ENCODE assay signal across 7 cellular contexts in the genomic region with DNA sequence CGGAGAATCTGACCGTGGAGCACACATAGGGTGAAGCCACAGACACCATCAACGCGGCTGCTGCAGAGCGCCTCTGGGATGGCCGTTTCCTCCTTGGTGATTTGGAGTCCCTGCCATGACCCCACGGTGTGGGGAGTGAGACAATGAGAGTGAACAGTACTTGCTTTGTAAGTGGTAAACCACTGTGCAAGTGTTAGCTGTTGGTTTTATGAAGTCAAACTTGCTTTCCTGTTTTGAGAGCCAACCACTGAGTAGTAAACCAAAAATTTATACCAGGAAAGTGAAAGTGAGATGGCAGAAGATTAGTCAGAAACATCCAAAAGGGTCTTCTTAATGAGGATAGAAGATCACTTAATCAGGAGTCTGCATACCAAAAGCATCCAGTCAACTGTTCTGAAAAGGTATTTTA.
DNase-seq lines count a peak whose midpoint lies in the region; ATAC-seq and TF ChIP-seq lines count a peak whose summit lies in the region.

No MANE protein-coding gene starts in this region.

- no peak overlapping the region for H3K4me2 ChIP-seq in IMR-90 (ENCODE audit: low read depth, low read length)

- TF ChIP-seq RAD21 in IMR-90 (IDR thresholded peaks at IDR 0.05; ENCODE audit: low read length) = no peak

- H3K36me3 ChIP-seq in IMR-90 (ENCODE audit: control insufficient read depth, insufficient read depth, low read length) = no peaks in the 10 kb centered on the region

- H3K9ac ChIP-seq in IMR-90 (ENCODE audit: low read depth, low read length) = no peak overlapping the region

- peak overlapping the region; percentile 19 for H2AK9ac ChIP-seq in IMR-90 (replicated peaks; ENCODE audit: low read depth, low read length, poor library complexity)

- peak overlapping the region; percentile 42; the same call in 1 of the 2 replicates for H3K14ac ChIP-seq in IMR-90 (replicated peaks; ENCODE audit: low read depth, low read length)

- WGBS in IMR-90 (ENCODE audit: extremely low coverage in 2 of 2, insufficient read length in 1 of 2), 2 experiments = no CpG with 5 or more reads among the region's 7 CpGs

- H4K20me1 ChIP-seq in IMR-90 (ENCODE audit: insufficient read depth, low read length) = no peaks in the 10 kb centered on the region

- H2BK5ac ChIP-seq in IMR-90 (ENCODE audit: low read depth, low read length, poor library complexity, severe bottlenecking) = no peak overlapping the region

- H3K23ac ChIP-seq in IMR-90 (ENCODE audit: low read depth, low read length) = no peak overlapping the region

- H2AK5ac ChIP-seq in IMR-90 (ENCODE audit: low read depth, low read length) = peak overlapping the region; percentile 10; the same call in 1 of the 2 replicates

- no peaks in the 10 kb centered on the region for H3K9me3 ChIP-seq in IMR-90 (ENCODE audit: control insufficient read depth, insufficient read depth, low read length)

- POLR2A ChIA-PET in IMR-90 (lab: Charles Lee; ENCODE audit: unreplicated experiment) = no interaction called here

- H3K4me1 ChIP-seq in IMR-90 (ENCODE audit: control insufficient read depth, insufficient read depth, low read length) = peaks cover 16% of the 10 kb centered on the region

- no peak overlapping the region; the same call in 1 of the 2 replicates for H2BK20ac ChIP-seq in IMR-90 (ENCODE audit: low read depth, low read length)

- peaks cover 18% of the 10 kb centered on the region for H3K9me1 ChIP-seq in IMR-90 (ENCODE audit: insufficient read depth, low read length)

- intact Hi-C loops in IMR-90 (cut with micrococcal nuclease) = no loop called here

- H3K27ac Mint-ChIP-seq in activated naive CD4-positive, alpha-beta T cell treated with anti-CD3 and anti-CD28 coated beads, Interleukin-2, amount 50 U/mL, for 72 hours = peak overlapping the region; percentile 26 to 68

- H4K5ac ChIP-seq in IMR-90 (ENCODE audit: low read depth, low read length) = no peak overlapping the region

- H4K8ac ChIP-seq in IMR-90 (ENCODE audit: low read depth in 2 of 2, low read length in 2 of 2) = no peak overlapping the region

- H3K9me3 Mint-ChIP-seq in activated naive CD4-positive, alpha-beta T cell treated with anti-CD3 and anti-CD28 coated beads, Interleukin-2, amount 50 U/mL, for 72 hours = no peaks in the 10 kb centered on the region

- peak overlapping the region; percentile 34 for H2AFZ ChIP-seq in IMR-90 (replicated peaks; ENCODE audit: low read length, poor library complexity)

- peak overlapping the region; percentile 31; the same call in 1 of the 2 replicates for H2BK120ac ChIP-seq in IMR-90 (ENCODE audit: low read depth, low read length)

- no peaks in the 10 kb centered on the region for H3K79me1 ChIP-seq in IMR-90 (ENCODE audit: low read depth in 1 of 2, low read length in 2 of 2)

- H4K91ac ChIP-seq in IMR-90 (ENCODE audit: insufficient read depth, low read depth, low read length) = no peak overlapping the region; the same call in 1 of the 2 replicates

- in situ Hi-C loops in IMR-90 (cut with MboI; ENCODE audit: low sequenced_read_pairs) = no loop called here

- no peak overlapping the region for H2BK15ac ChIP-seq in IMR-90 (ENCODE audit: low read depth, low read length)

- DNase-seq in IMR-90 (peak; percentile 37), GM19238 (ENCODE audit: insufficient read length, low spot score) (no peak)
- peak in 1 of 2 donors; percentile 44 for DNase-seq in activated naive CD4-positive, alpha-beta T cell treated with anti-CD3 and anti-CD28 coated beads, Interleukin-2, amount 50 U/mL, for 72 hours (ENCODE audit: low spot score in 2 of 2)
- peak; percentile 8 to 21 for DNase-seq in stimulated activated CD4-positive, alpha-beta T cell treated with anti-CD3 and anti-CD28 coated beads, Interleukin-15, amount 100 ng/mL, for 48 hours (ENCODE audit: low read depth in 2 of 2)

- TF ChIP-seq POLR2A in IMR-90 (IDR thresholded peaks at IDR 0.05; ENCODE audit: low read depth, low read length) = no peak

- dilution Hi-C loops in IMR-90 (cut with HindIII; ENCODE audit: low sequenced_read_pairs, unreplicated experiment) = no loop called here

- CTCF ChIA-PET in IMR-90 (lab: Yijun Ruan, JAX) = no interaction called here

- ATAC-seq in GM19463 (IDR thresholded peaks at IDR 0.05; ENCODE audit: unreplicated experiment) (peak; percentile 70), IMR-90 (ENCODE audit: low read depth) (no peak), GM18861 (IDR thresholded peaks at IDR 0.05; ENCODE audit: unreplicated experiment) (no peak), GM19351 (IDR thresholded peaks at IDR 0.05; ENCODE audit: unreplicated experiment) (no peak)
- peak; percentile 81 to 86 for ATAC-seq in activated naive CD4-positive, alpha-beta T cell treated with anti-CD3 and anti-CD28 coated beads, Interleukin-2, amount 50 U/mL, for 72 hours

- H3K4ac ChIP-seq in IMR-90 (ENCODE audit: low read depth, low read length) = no peak overlapping the region

- no peak for TF ChIP-seq CTCF in IMR-90 (conservative IDR thresholded peaks at IDR 0.05; ENCODE audit: low read depth, low read length)

- H3K27me3 ChIP-seq in IMR-90 (ENCODE audit: control insufficient read depth, insufficient read depth, low read length) = no peaks in the 10 kb centered on the region

- no peak overlapping the region for H3K27ac ChIP-seq in IMR-90 (ENCODE audit: insufficient read depth, low read length)

- no peak overlapping the region for H3K4me3 ChIP-seq in IMR-90 (ENCODE audit: insufficient read depth, low read depth, low read length)

- BruUV-seq in IMR-90 (replicated peaks; lab: Mats Ljungman, UMichigan) = no TSS peak

- peaks cover 0 to 9% of the 10 kb centered on the region in 2 donors for H3K36me3 Mint-ChIP-seq in activated naive CD4-positive, alpha-beta T cell treated with anti-CD3 and anti-CD28 coated beads, Interleukin-2, amount 50 U/mL, for 72 hours

- H3K56ac ChIP-seq in IMR-90 (ENCODE audit: extremely low read depth, insufficient read depth, low read length) = no peak overlapping the region

- H3K18ac ChIP-seq in IMR-90 (ENCODE audit: low read depth, low read length) = no peak overlapping the region

TF ChIP-seq in IMR-90, 13 proteins besides CTCF, POLR2A, EP300 and RAD21:
- TF ChIP-seq SMC3 (IDR thresholded peaks at IDR 0.05; ENCODE audit: low read depth, low read length) (no peak), CHD1 (IDR thresholded peaks at IDR 0.05; ENCODE audit: low read depth, low read length) (no peak), NFE2L2 (IDR thresholded peaks at IDR 0.05; ENCODE audit: low read depth, low read length) (no peak)

Comparison
In these comparisons a context has a peak if more than half of its experiments do, and no peak if none do; other contexts are left out.
1. ATAC-seq: peak in GM19463 (single experiment) and activated naive CD4-positive, alpha-beta T cell treated with anti-CD3 and anti-CD28 coated beads, Interleukin-2, amount 50 U/mL, for 72 hours (2 of 2); none in IMR-90 (single experiment), GM18861 (single experiment) and GM19351 (single experiment).